In genomic region chr16:24396350-24397271, GRCh38 we compare ENCODE assay signal across 17 cellular contexts.
DNase-seq lines count a peak whose midpoint lies in the region; ATAC-seq lines count a peak whose summit lies in the region.
"Had no signal": no experiment of that assay in that cellular context is flagged by ENCODE, and none has a peak within 500 bp of the region (broad histone marks: within the 10 kb centered on the region; RNA-seq: fewer than 3 reads in every experiment).

No MANE protein-coding gene starts in this region.

- DNase-seq in Right ventricle myocardium superior (no peak), Right ventricle myocardium inferior (ENCODE audit: missing footprints) (no peak), RPMI8226 (peak; percentile 79), NCI-H128 (lab: John Stamatoyannopoulos, UW; ENCODE audit: unreplicated experiment) (no peak)
- DNase-seq in activated T-cell treated with anti-CD3 and anti-CD28 coated beads, Interleukin-2, amount 50 U/mL, for 1 hour: no peak
- DNase-seq: DMS 273 treated with DMSO at 0.1 percent for 48 hours, GM23248, NCI-H1417 treated with DMSO at 0.1 percent for 48 hours, NCI-H2029 treated with DMSO at 0.1 percent for 48 hours, NCI-H2171 treated with DMSO at 0.1 percent for 48 hours, NCI-H446 treated with DMSO at 0.1 percent for 48 hours, NCI-H748 treated with DMSO at 0.1 percent for 48 hours, T-helper 17 cell had no signal

- H3K27ac Mint-ChIP-seq in IgD-negative memory B cell: no peak overlapping the region
- H3K27ac Mint-ChIP-seq in stimulated activated memory B cell treated with anti-CD40 and anti-IgM and Interleukin-4, amounts not matched to agents 10 μg/mL and 1 μg/mL and 100 μg/mL, for 72 hours: peak overlapping the region; percentile 6
- H3K27ac Mint-ChIP-seq in activated T-helper 17 cell treated with anti-CD3 and anti-CD28 coated beads, Interleukin-2, amount 50 U/mL, for 72 hours: no peak overlapping the region
- H3K27ac Mint-ChIP-seq: CD14-positive monocyte, T-helper 17 cell had no signal

- H3K36me3 Mint-ChIP-seq in IgD-negative memory B cell: peaks cover 1% of the 10 kb centered on the region
- no peaks in the 10 kb centered on the region for H3K36me3 Mint-ChIP-seq in stimulated activated memory B cell treated with anti-CD40 and anti-IgM and Interleukin-4, amounts not matched to agents 10 μg/mL and 1 μg/mL and 100 μg/mL, for 72 hours
- H3K36me3 Mint-ChIP-seq in activated T-helper 17 cell treated with anti-CD3 and anti-CD28 coated beads, Interleukin-2, amount 50 U/mL, for 72 hours (ENCODE audit: low read depth): no peaks in the 10 kb centered on the region
- H3K36me3 Mint-ChIP-seq: CD14-positive monocyte had no signal

- peaks cover 4 to 14% (median 13%) of the 10 kb centered on the region in 3 donors for H3K4me1 Mint-ChIP-seq in IgD-negative memory B cell
- peaks cover 11% of the 10 kb centered on the region for H3K4me1 Mint-ChIP-seq in stimulated activated memory B cell treated with anti-CD40 and anti-IgM and Interleukin-4, amounts not matched to agents 10 μg/mL and 1 μg/mL and 100 μg/mL, for 72 hours
- H3K4me1 Mint-ChIP-seq in activated T-helper 17 cell treated with anti-CD3 and anti-CD28 coated beads, Interleukin-2, amount 50 U/mL, for 72 hours: no peaks in the 10 kb centered on the region
- H3K4me1 Mint-ChIP-seq: CD14-positive monocyte, T-helper 17 cell had no signal

- H3K4me3 Mint-ChIP-seq in IgD-negative memory B cell: peak overlapping the region in 3 of 4 donors; percentile 42 to 88 (median 67)
- H3K4me3 Mint-ChIP-seq in stimulated activated memory B cell treated with anti-CD40 and anti-IgM and Interleukin-4, amounts not matched to agents 10 μg/mL and 1 μg/mL and 100 μg/mL, for 72 hours: peak overlapping the region; percentile 10
- no peak overlapping the region for H3K4me3 Mint-ChIP-seq in activated T-helper 17 cell treated with anti-CD3 and anti-CD28 coated beads, Interleukin-2, amount 50 U/mL, for 72 hours
- H3K4me3 Mint-ChIP-seq: CD14-positive monocyte, T-helper 17 cell had no signal

- intact Hi-C loops in Right ventricle myocardium superior (cut with DNase I): no loop called here
- intact Hi-C loops in Right ventricle myocardium inferior (cut with DNase I): no loop called here

- H3K27me3 Mint-ChIP-seq in IgD-negative memory B cell: peaks cover 10% of the 10 kb centered on the region
- H3K27me3 Mint-ChIP-seq in stimulated activated memory B cell treated with anti-CD40 and anti-IgM and Interleukin-4, amounts not matched to agents 10 μg/mL and 1 μg/mL and 100 μg/mL, for 72 hours: peaks cover 36% of the 10 kb centered on the region
- H3K27me3 Mint-ChIP-seq in activated T-helper 17 cell treated with anti-CD3 and anti-CD28 coated beads, Interleukin-2, amount 50 U/mL, for 72 hours: peaks cover 42% of the 10 kb centered on the region

- H3K9me3 Mint-ChIP-seq in IgD-negative memory B cell: peaks cover 4 to 10% (median 7%) of the 10 kb centered on the region in 3 donors
- H3K9me3 Mint-ChIP-seq in stimulated activated memory B cell treated with anti-CD40 and anti-IgM and Interleukin-4, amounts not matched to agents 10 μg/mL and 1 μg/mL and 100 μg/mL, for 72 hours: peaks cover 4% of the 10 kb centered on the region
- H3K9me3 Mint-ChIP-seq in activated T-helper 17 cell treated with anti-CD3 and anti-CD28 coated beads, Interleukin-2, amount 50 U/mL, for 72 hours: no peaks in the 10 kb centered on the region

- peak; percentile 68 for ATAC-seq in Right ventricle myocardium superior (ENCODE audit: poor library complexity)
- ATAC-seq in Right ventricle myocardium inferior: no peak
- ATAC-seq in stimulated activated memory B cell treated with anti-CD40 and anti-IgM and Interleukin-4, amounts not matched to agents 10 μg/mL and 1 μg/mL and 100 μg/mL, for 72 hours: peak; percentile 36
- ATAC-seq in activated T-helper 17 cell treated with anti-CD3 and anti-CD28 coated beads, Interleukin-2, amount 50 U/mL, for 72 hours (replicated peaks): no peak
- ATAC-seq: T-helper 17 cell had no signal

Comparison
In these comparisons a context has a peak if more than half of its experiments do, and no peak if none do; other contexts are left out.
1. ATAC-seq: peak in Right ventricle myocardium superior (single experiment) and stimulated activated memory B cell treated with anti-CD40 and anti-IgM and Interleukin-4, amounts not matched to agents 10 μg/mL and 1 μg/mL and 100 μg/mL, for 72 hours (single experiment); none in Right ventricle myocardium inferior (single experiment) and activated T-helper 17 cell treated with anti-CD3 and anti-CD28 coated beads, Interleukin-2, amount 50 U/mL, for 72 hours (single experiment).